ENCODE assay signal across 17 cellular contexts in genomic region chr18:56267334-56267733, GRCh38.
DNase-seq lines count a peak whose midpoint lies in the region; ATAC-seq and TF ChIP-seq lines count a peak whose summit lies in the region.
"Had no signal": no experiment of that assay in that cellular context is flagged by ENCODE, and none has a peak within 500 bp of the region (broad histone marks: within the 10 kb centered on the region; RNA-seq: fewer than 3 reads in every experiment).

No MANE protein-coding gene starts in this region.

- intact Hi-C loops in mucosa of descending colon (cut with DNase I, micrococcal nuclease): no loop called here

- H3K36me3 ChIP-seq in MG63 (no peaks in the 10 kb centered on the region), mucosa of descending colon (ENCODE audit: low read depth) (no peaks in the 10 kb centered on the region)
- H3K36me3 ChIP-seq: HAP-1 had no signal

- H3K4me1 ChIP-seq in mucosa of descending colon (ENCODE audit: low read depth): no peaks in the 10 kb centered on the region
- H3K4me1 ChIP-seq: HAP-1 had no signal

- H3K4me3 ChIP-seq in MG63 (no peak overlapping the region), mucosa of descending colon (no peak overlapping the region)
- H3K4me3 ChIP-seq: HAP-1 had no signal

- ATAC-seq in mucosa of descending colon: peak; percentile 28
- no peak for ATAC-seq in HG03097 (IDR thresholded peaks at IDR 0.05; ENCODE audit: low FRiP score, unreplicated experiment)
- ATAC-seq: Panc1 had no signal

- H3K9me3 ChIP-seq in MG63 (no peaks in the 10 kb centered on the region), mucosa of descending colon (peaks cover 13% of the 10 kb centered on the region)
- H3K9me3 ChIP-seq: HAP-1 had no signal

- in situ Hi-C loops in G401 (cut with HindIII; ENCODE audit: low sequenced_read_pairs): no loop called here

- peak; percentile 60 for DNase-seq in G401 (ENCODE audit: low spot score)
- DNase-seq in MG63: peak; percentile 43
- peak; percentile 49 for DNase-seq in cerebellar cortex (ENCODE audit: low spot score)
- no peak for DNase-seq in mucosa of descending colon
- no peak for DNase-seq in OCI-M2 (lab: John Stamatoyannopoulos, UW; ENCODE audit: unreplicated experiment)
- no peak for DNase-seq in GM03348 (ENCODE audit: low spot score)
- no peak for DNase-seq in GF-D8 (lab: John Stamatoyannopoulos, UW)
- DNase-seq: AML-193; CD4-positive, CD25-positive, alpha-beta regulatory T cell; IMR-90; NCI-H1436 treated with DMSO at 0.1 percent for 48 hours; NCI-H2107; NCI-H226; SHP77 treated with DMSO at 0.1 percent for 48 hours had no signal

- H3K27me3 ChIP-seq in MG63: no peaks in the 10 kb centered on the region

- TF ChIP-seq CTCF in mucosa of descending colon (IDR thresholded peaks at IDR 0.05): no peak

Comparison
In these comparisons a context has a peak if more than half of its experiments do, and no peak if none do; other contexts are left out.
1. DNase-seq: peak in G401 (single experiment), MG63 (single experiment) and cerebellar cortex (single experiment); none in mucosa of descending colon (0 of 3), OCI-M2 (single experiment), GM03348 (single experiment) and GF-D8 (single experiment).